In genomic region chr21:35624896-35625295, GRCh38 we compare ENCODE assay signal across 6 cellular contexts.
"Had no signal": no experiment of that assay in that cellular context is flagged by ENCODE, and none has a peak within 500 bp of the region (broad histone marks: within the 10 kb centered on the region; RNA-seq: fewer than 3 reads in every experiment).

No MANE protein-coding gene starts in this region.

- H3K27ac ChIP-seq: HL-60 had no signal

- DNase-seq: IMR-90, KBM-7, KG1 had no signal

- ATAC-seq: HepG2, K562 had no signal

- H3K4me3 ChIP-seq: K562 had no signal
